36 cellular contexts compared by ENCODE assay signal in the genomic region with DNA sequence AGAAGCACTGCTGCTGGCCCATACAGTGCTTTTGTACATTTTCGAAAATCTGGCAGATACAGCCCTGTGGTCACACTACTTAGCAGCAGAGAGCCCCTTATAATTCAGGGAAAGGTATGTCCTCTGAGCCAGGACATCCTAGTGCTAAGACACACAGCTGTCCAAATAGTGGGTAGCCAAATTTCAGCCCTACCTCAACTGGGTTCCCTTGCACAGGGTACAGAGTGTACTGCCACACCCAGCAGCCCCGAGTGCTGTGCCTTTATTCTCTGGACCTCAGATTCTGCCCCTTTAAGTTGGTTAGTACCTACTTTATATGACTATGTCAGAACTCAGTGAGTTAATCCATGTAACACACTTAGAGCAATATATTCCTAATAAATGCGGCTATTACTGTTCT. TPM values are rescaled to one million over a fixed set of nuclear protein-coding genes. Genes with fewer than 3 reads are reported as not detected.
"Had no signal": no experiment of that assay in that cellular context is flagged by ENCODE, and none has a peak within 500 bp of the region (broad histone marks: within the 10 kb centered on the region; RNA-seq: fewer than 3 reads in every experiment).

No MANE protein-coding gene starts in this region.

- H3K27me3 ChIP-seq: Peyer's patch had no signal

- H3K9me3 ChIP-seq: Peyer's patch had no signal

- ATAC-seq: activated CD8-positive, alpha-beta memory T cell treated with anti-CD3 and anti-CD28 coated beads, Interleukin-2, amount 10 ng/mL, durations not matched to agents 7 days and 5 days; activated naive CD8-positive, alpha-beta T cell treated with anti-CD3 and anti-CD28 coated beads, Interleukin-2, amount 50 U/mL, for 24 hours had no signal

- H3K27me3 Mint-ChIP-seq: activated CD4-positive, alpha-beta memory T cell treated with anti-CD3 and anti-CD28 coated beads, Interleukin-2, amount 10 ng/mL, durations not matched to agents 7 days and 5 days; activated CD8-positive, alpha-beta memory T cell treated with anti-CD3 and anti-CD28 coated beads, Interleukin-2, amount 10 ng/mL, durations not matched to agents 7 days and 5 days; activated naive CD4-positive, alpha-beta T cell treated with anti-CD3 and anti-CD28 coated beads, Interleukin-2, amount 10 ng/mL, durations not matched to agents 7 days and 5 days; activated naive CD8-positive, alpha-beta T cell; activated naive CD8-positive, alpha-beta T cell treated with anti-CD3 and anti-CD28 coated beads, Interleukin-2, amount 50 U/mL, for 24 hours; brain had no signal

- DNase-seq: activated CD4-positive, alpha-beta memory T cell treated with anti-CD3 and anti-CD28 coated beads, Interleukin-2, amount 10 ng/mL, durations not matched to agents 7 days and 5 days; activated CD4-positive, alpha-beta T cell treated with anti-CD3 and anti-CD28 coated beads for 1 hour; activated CD4-positive, alpha-beta T cell treated with anti-CD3 and anti-CD28 coated beads for 48 hours; activated CD4-positive, CD25-positive, alpha-beta regulatory T cell; activated CD8-positive, alpha-beta memory T cell treated with anti-CD3 and anti-CD28 coated beads for 24 hours; activated CD8-positive, alpha-beta memory T cell treated with anti-CD3 and anti-CD28 coated beads, Interleukin-2, amount 10 ng/mL, durations not matched to agents 7 days and 5 days; activated CD8-positive, alpha-beta memory T cell treated with anti-CD3 and anti-CD28 coated beads, Interleukin-2, amount 50 U/mL, for 48 hours; activated effector memory CD4-positive, alpha-beta T cell treated with Interleukin-2 at 50 U/mL for 16 hours; activated naive CD4-positive, alpha-beta T cell treated with anti-CD3 and anti-CD28 coated beads, Interleukin-2, amount 10 ng/mL, durations not matched to agents 7 days and 5 days; activated naive CD8-positive, alpha-beta T cell treated with anti-CD3 and anti-CD28 coated beads, Interleukin-2, amount 50 U/mL, for 24 hours; anterior cingulate cortex; caudate nucleus; Kasumi-1; KG1; NCI-H1092 treated with DMSO at 0.1 percent for 48 hours; NCI-H1417; NCI-H146; NCI-H187; NCI-H2029 treated with DMSO at 0.1 percent for 48 hours; NCI-H2107; NCI-H2171; NCI-H510A; NCI-H526; NCI-H748 treated with DMSO at 0.1 percent for 48 hours; NK-92 treated with Interleukin-12 subunit alpha and Interleukin-12 subunit beta, amount 100 ng/mL, for 24 hours; PC-3; Peyer's patch; Right ventricle myocardium superior; RPMI8226; SW 1271; T-helper 1 cell; T1000 had no signal

- H3K4me1 ChIP-seq: Peyer's patch had no signal

- H3K4me3 ChIP-seq: Peyer's patch had no signal

- H3K27ac Mint-ChIP-seq: activated CD4-positive, alpha-beta memory T cell treated with anti-CD3 and anti-CD28 coated beads, Interleukin-2, amount 10 ng/mL, durations not matched to agents 7 days and 5 days; activated CD8-positive, alpha-beta memory T cell treated with anti-CD3 and anti-CD28 coated beads, Interleukin-2, amount 10 ng/mL, durations not matched to agents 7 days and 5 days; activated naive CD4-positive, alpha-beta T cell treated with anti-CD3 and anti-CD28 coated beads, Interleukin-2, amount 10 ng/mL, durations not matched to agents 7 days and 5 days; activated naive CD8-positive, alpha-beta T cell; activated naive CD8-positive, alpha-beta T cell treated with anti-CD3 and anti-CD28 coated beads, Interleukin-2, amount 50 U/mL, for 24 hours had no signal

- H3K27ac ChIP-seq: Peyer's patch had no signal

- H3K4me1 Mint-ChIP-seq: activated naive CD4-positive, alpha-beta T cell treated with anti-CD3 and anti-CD28 coated beads, Interleukin-2, amount 10 ng/mL, durations not matched to agents 7 days and 5 days; brain had no signal

- H3K4me3 Mint-ChIP-seq: activated CD4-positive, alpha-beta memory T cell treated with anti-CD3 and anti-CD28 coated beads, Interleukin-2, amount 10 ng/mL, durations not matched to agents 7 days and 5 days; activated CD8-positive, alpha-beta memory T cell treated with anti-CD3 and anti-CD28 coated beads, Interleukin-2, amount 10 ng/mL, durations not matched to agents 7 days and 5 days; activated naive CD4-positive, alpha-beta T cell treated with anti-CD3 and anti-CD28 coated beads, Interleukin-2, amount 10 ng/mL, durations not matched to agents 7 days and 5 days; activated naive CD8-positive, alpha-beta T cell; activated naive CD8-positive, alpha-beta T cell treated with anti-CD3 and anti-CD28 coated beads, Interleukin-2, amount 50 U/mL, for 24 hours; brain had no signal

RNA-seq across cellular contexts. Expression of a gene that starts 47.6 kb away (rescaled TPM):
- total RNA-seq: activated CD4-positive, alpha-beta memory T cell treated with anti-CD3 and anti-CD28 coated beads, Interleukin-2, amount 10 ng/mL, durations not matched to agents 7 days and 5 days; bronchial epithelial cell; PC-3; T-helper 2 cell treated with Interferon-gamma antibody and Interleukin-4, amounts not matched to agents 100 ng/mL and 5 ng/mL, for 36 hours had no signal
